Comparison of ENCODE assay signal across 9 cellular contexts in the genomic region with DNA sequence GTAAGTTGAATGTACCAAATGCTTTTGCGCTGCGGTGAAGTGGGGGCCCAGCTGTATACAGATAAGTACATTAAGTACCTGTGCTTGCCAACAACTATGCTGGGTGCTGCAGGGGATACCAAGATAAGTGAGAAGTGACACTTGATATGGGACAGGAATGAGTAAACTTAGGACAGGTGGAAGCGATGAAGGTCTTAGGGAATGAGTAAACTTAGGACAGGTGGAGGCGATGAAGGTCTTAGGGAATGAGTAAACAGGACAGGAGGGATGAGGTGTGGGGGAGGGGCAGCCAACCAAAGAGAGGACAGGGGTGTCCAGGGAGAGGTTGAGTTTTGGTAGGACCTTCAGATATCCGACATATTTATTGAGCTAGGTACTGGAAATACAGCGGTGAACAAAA. TPM values are rescaled to one million over a fixed set of nuclear protein-coding genes. Genes with fewer than 3 reads are reported as not detected.
DNase-seq lines count a peak whose midpoint lies in the region; ATAC-seq and TF ChIP-seq lines count a peak whose summit lies in the region.
"Had no signal": no experiment of that assay in that cellular context is flagged by ENCODE, and none has a peak within 500 bp of the region (broad histone marks: within the 10 kb centered on the region; RNA-seq: fewer than 3 reads in every experiment).

No MANE protein-coding gene starts in this region.

- DNase-seq in GM06990 (ENCODE audit: extremely low read depth, insufficient read length) = no peak
- DNase-seq in epithelial cell of proximal tubule (ENCODE audit: low read depth) = no peak
- no peak for DNase-seq in omental fat pad (ENCODE audit: low spot score)
- no peak for DNase-seq in kidney glomerular epithelial cell (lab: John Stamatoyannopoulos, UW)
- DNase-seq in GM10266 (ENCODE audit: extremely low spot score) = no peak
- DNase-seq in SKM-1 (lab: John Stamatoyannopoulos, UW; ENCODE audit: unreplicated experiment) = no peak
- DNase-seq: midbrain had no signal

- TF ChIP-seq CTCF in GM06990 (IDR thresholded peaks at IDR 0.05; ENCODE audit: insufficient read depth, low read length, poor library complexity, severe bottlenecking) (no peak), OCI-LY3 (IDR thresholded peaks at IDR 0.05; ENCODE audit: low read depth, low read length) (no peak), epithelial cell of proximal tubule (conservative IDR thresholded peaks at IDR 0.05; ENCODE audit: low read depth, low read length) (no peak), omental fat pad (IDR thresholded peaks at IDR 0.05) (no peak), GM10266 (IDR thresholded peaks at IDR 0.05; ENCODE audit: control insufficient read depth, insufficient read depth, low read depth, missing control alignments) (no peak)

- H4K20me1 ChIP-seq in OCI-LY3 (ENCODE audit: insufficient read depth, low read length) = peaks cover 19% of the 10 kb centered on the region

- H3K4me2 ChIP-seq in OCI-LY3 (ENCODE audit: low read length) = peak overlapping the region; percentile 73

- H3K9ac ChIP-seq in OCI-LY3 (ENCODE audit: low read length) (peak overlapping the region; percentile 91), rectal smooth muscle tissue (ENCODE audit: low read length) (no peak overlapping the region)

- H3K79me2 ChIP-seq in OCI-LY3 (ENCODE audit: low read length) = peaks cover 100% of the 10 kb centered on the region

- H3K4me1 ChIP-seq in OCI-LY3 (ENCODE audit: low read length) = peaks cover 20% of the 10 kb centered on the region
- peaks cover 10% of the 10 kb centered on the region for H3K4me1 ChIP-seq in rectal smooth muscle tissue (ENCODE audit: control insufficient read depth, insufficient read depth, low read length)

- H3K27ac ChIP-seq in OCI-LY3 (ENCODE audit: low read length) = no peak overlapping the region
- no peak overlapping the region for H3K27ac ChIP-seq in rectal smooth muscle tissue (ENCODE audit: low read depth, low read length)

- no peak for ATAC-seq in omental fat pad (ENCODE audit: low FRiP score)

- H3K27me3 ChIP-seq in GM06990 (replicated peaks; ENCODE audit: control insufficient read depth, insufficient read depth, low read length) = no peaks in the 10 kb centered on the region
- H3K27me3 ChIP-seq in OCI-LY3 (ENCODE audit: low read depth, low read length) = no peaks in the 10 kb centered on the region
- no peaks in the 10 kb centered on the region for H3K27me3 ChIP-seq in rectal smooth muscle tissue (ENCODE audit: control insufficient read depth, insufficient read depth, low read length)

- H2AFZ ChIP-seq in OCI-LY3 (ENCODE audit: low read depth, low read length) = no peak overlapping the region

- peak overlapping the region; percentile 99 for H3K4me3 ChIP-seq in GM06990 (replicated peaks; ENCODE audit: low read depth, low read length)
- H3K4me3 ChIP-seq in OCI-LY3 (ENCODE audit: low read length) = peak overlapping the region; percentile 93
- peak overlapping the region; percentile 93 for H3K4me3 ChIP-seq in epithelial cell of proximal tubule (ENCODE audit: low read depth, low read length)
- peak overlapping the region; percentile 99 for H3K4me3 ChIP-seq in rectal smooth muscle tissue (ENCODE audit: low read length)

- H3K36me3 ChIP-seq in GM06990 (ENCODE audit: control insufficient read depth, insufficient read depth, low read length) = peaks cover 8% of the 10 kb centered on the region
- H3K36me3 ChIP-seq in OCI-LY3 (replicated peaks; ENCODE audit: low read depth, low read length) = peaks cover 24% of the 10 kb centered on the region
- peaks cover 8% of the 10 kb centered on the region for H3K36me3 ChIP-seq in rectal smooth muscle tissue (ENCODE audit: control insufficient read depth, insufficient read depth, low read length)

- H3K9me3 ChIP-seq in OCI-LY3 (ENCODE audit: insufficient read depth, low read length) = no peaks in the 10 kb centered on the region

RNA-seq across cellular contexts. Expression of gene MDH2, which starts 1.4 kb away (rescaled TPM):
- total RNA-seq in epithelial cell of proximal tubule = 123 and 162 TPM in 2 replicates
- total RNA-seq in omental fat pad = 10 to 100 TPM; 58.7 to 77.2 (median 67.5) TPM

RNA-seq across cellular contexts. Expression of gene STYXL1, which starts 1.5 kb away (rescaled TPM):
- total RNA-seq in epithelial cell of proximal tubule = 78.0 and 83.6 TPM in 2 replicates
- total RNA-seq in omental fat pad = 10 to 100 TPM; 13.6 to 20.0 (median 19.4) TPM

RNA-seq across cellular contexts. Expression of gene TMEM120A, which starts 54.9 kb away (rescaled TPM):
- total RNA-seq in epithelial cell of proximal tubule (7.6 and 13.6 TPM in 2 replicates), omental fat pad (100 to 1,000 TPM in 1 of 4 donors, 10 to 100 TPM in 3; 34.9 to 104 (median 51.5) TPM)
